Comparison of ENCODE assay signal across 13 cellular contexts in genomic region chr13:95221991-95222732, GRCh38.
DNase-seq lines count a peak whose midpoint lies in the region; ATAC-seq lines count a peak whose summit lies in the region.
"Had no signal": no experiment of that assay in that cellular context is flagged by ENCODE, and none has a peak within 500 bp of the region (broad histone marks: within the 10 kb centered on the region; RNA-seq: fewer than 3 reads in every experiment).

No MANE protein-coding gene starts in this region.

- no peak for DNase-seq in activated naive CD4-positive, alpha-beta T cell treated with Interleukin-2 at 50 U/mL for 16 hours
- no peak for DNase-seq in stimulated activated naive CD4-positive, alpha-beta T cell treated with Interleukin-2 at 50 U/mL for 16 hours (lab: John Stamatoyannopoulos, UW)
- DNase-seq in activated CD8-positive, alpha-beta memory T cell treated with anti-CD3 and anti-CD28 coated beads for 24 hours = no peak
- no peak for DNase-seq in HuH-7.5 (ENCODE audit: low spot score)
- DNase-seq in NCI-H2196 treated with DMSO at 0.1 percent for 48 hours (lab: John Stamatoyannopoulos, UW; ENCODE audit: unreplicated experiment) = no peak
- DNase-seq: heart left ventricle; NCI-H345; occipital lobe; stimulated activated CD4-positive, alpha-beta T cell treated with anti-CD3 and anti-CD28 coated beads, Interleukin-1b, Interleukin-23, amount 100 ng/mL, for 48 hours; stomach had no signal

- H3K36me3 Mint-ChIP-seq in activated naive CD4-positive, alpha-beta T cell treated with anti-CD3 and anti-CD28 coated beads, Interleukin-2, amount 50 U/mL, for 24 hours = peaks cover 23% of the 10 kb centered on the region

- peak overlapping the region; percentile 12 for H3K27ac Mint-ChIP-seq in activated naive CD4-positive, alpha-beta T cell treated with anti-CD3 and anti-CD28 coated beads, Interleukin-2, amount 50 U/mL, for 24 hours

- peaks cover 3% of the 10 kb centered on the region for H3K4me1 Mint-ChIP-seq in activated naive CD4-positive, alpha-beta T cell treated with anti-CD3 and anti-CD28 coated beads, Interleukin-2, amount 50 U/mL, for 24 hours

- H3K4me3 Mint-ChIP-seq in activated naive CD4-positive, alpha-beta T cell treated with anti-CD3 and anti-CD28 coated beads, Interleukin-2, amount 50 U/mL, for 24 hours = no peak overlapping the region

- H3K9me3 Mint-ChIP-seq in activated naive CD4-positive, alpha-beta T cell treated with anti-CD3 and anti-CD28 coated beads, Interleukin-2, amount 50 U/mL, for 24 hours = no peaks in the 10 kb centered on the region

- no peaks in the 10 kb centered on the region for H3K27me3 Mint-ChIP-seq in activated naive CD4-positive, alpha-beta T cell treated with anti-CD3 and anti-CD28 coated beads, Interleukin-2, amount 50 U/mL, for 24 hours

- ATAC-seq in HG02678 (IDR thresholded peaks at IDR 0.05; ENCODE audit: unreplicated experiment) = peak; percentile 54
- peak; percentile 29 for ATAC-seq in HG03565 (IDR thresholded peaks at IDR 0.05; ENCODE audit: unreplicated experiment)
